In genomic region chr10:3494131-3494878, GRCh38 we compare ENCODE assay signal across 12 cellular contexts.
DNase-seq lines count a peak whose midpoint lies in the region; ATAC-seq and TF ChIP-seq lines count a peak whose summit lies in the region.
"Had no signal": no experiment of that assay in that cellular context is flagged by ENCODE, and none has a peak within 500 bp of the region (broad histone marks: within the 10 kb centered on the region; RNA-seq: fewer than 3 reads in every experiment).

No MANE protein-coding gene starts in this region.

- H3K9ac ChIP-seq in parathyroid adenoma = no peak overlapping the region

- H3K4me3 ChIP-seq in astrocyte of the spinal cord (ENCODE audit: low read depth, low read length) (no peak overlapping the region), left ventricle myocardium inferior (peak overlapping the region; percentile 52), parathyroid adenoma (ENCODE audit: low read depth, low read length) (no peak overlapping the region)
- H3K4me3 ChIP-seq: skin epidermis had no signal

- no peak overlapping the region for H3K4me2 ChIP-seq in parathyroid adenoma (ENCODE audit: low read length)

- intact Hi-C loops in left ventricle myocardium inferior (cut with micrococcal nuclease) = no loop called here

- peak overlapping the region; percentile 78 for H3K27ac ChIP-seq in left ventricle myocardium inferior (replicated peaks)
- peak overlapping the region; percentile 41 for H3K27ac ChIP-seq in parathyroid adenoma
- H3K27ac ChIP-seq in RWPE1 = no peak overlapping the region

- in situ Hi-C loops in astrocyte of the spinal cord (cut with HindIII; ENCODE audit: low sequenced_read_pairs) = no loop called here

- no peaks in the 10 kb centered on the region for H3K27me3 ChIP-seq in left ventricle myocardium inferior (ENCODE audit: low read depth)
- H3K27me3 ChIP-seq in parathyroid adenoma (ENCODE audit: control insufficient read depth, insufficient read depth, low read length) = no peaks in the 10 kb centered on the region

- no peaks in the 10 kb centered on the region for H3K79me2 ChIP-seq in parathyroid adenoma

- TF ChIP-seq CTCF in astrocyte of the spinal cord (IDR thresholded peaks at IDR 0.05; ENCODE audit: low read depth, low read length) (no peak), left ventricle myocardium inferior (IDR thresholded peaks at IDR 0.05; ENCODE audit: borderline replicate concordance) (no peak), parathyroid adenoma (IDR thresholded peaks at IDR 0.05) (no peak), RWPE1 (conservative IDR thresholded peaks at IDR 0.05; ENCODE audit: low read depth) (no peak)

- no peak for ATAC-seq in GM21576 (IDR thresholded peaks at IDR 0.05; ENCODE audit: unreplicated experiment)

- no peak overlapping the region for H2AFZ ChIP-seq in parathyroid adenoma

- CTCF ChIA-PET in RWPE1 (lab: Yijun Ruan, JAX) = no interaction called here

- H3K9me3 ChIP-seq in left ventricle myocardium inferior (replicated peaks) = no peaks in the 10 kb centered on the region
- H3K9me3 ChIP-seq in parathyroid adenoma (ENCODE audit: control insufficient read depth, low read length) = no peaks in the 10 kb centered on the region

- H3K36me3 ChIP-seq in left ventricle myocardium inferior (no peaks in the 10 kb centered on the region), parathyroid adenoma (ENCODE audit: control insufficient read depth, insufficient read depth, low read length) (no peaks in the 10 kb centered on the region)

- H3K4me1 ChIP-seq in left ventricle myocardium inferior = peaks cover 14% of the 10 kb centered on the region
- H3K4me1 ChIP-seq in parathyroid adenoma = no peaks in the 10 kb centered on the region

- DNase-seq in A172 (ENCODE audit: low spot score) = peak; percentile 79
- DNase-seq in astrocyte of the spinal cord (ENCODE audit: low read depth, low spot score) = peak; percentile 64
- DNase-seq in left ventricle myocardium inferior = no peak
- DNase-seq in NCI-H446 treated with DMSO at 0.1 percent for 48 hours (lab: John Stamatoyannopoulos, UW) = no peak
- DNase-seq in H4 (ENCODE audit: low spot score) = no peak
- DNase-seq in RWPE1 (ENCODE audit: low spot score) = no peak
- DNase-seq: activated effector memory CD4-positive, alpha-beta T cell treated with Interleukin-2 at 50 U/mL for 16 hours; Calu3; NCI-H2107 had no signal

- POLR2A ChIA-PET in RWPE1 (lab: Yijun Ruan, JAX; ENCODE audit: low non-redundant PET) = no interaction called here

Comparison
In these comparisons a context has a peak if more than half of its experiments do, and no peak if none do; other contexts are left out.
1. DNase-seq: peak in A172 (single experiment) and astrocyte of the spinal cord (single experiment); none in left ventricle myocardium inferior (single experiment), NCI-H446 treated with DMSO at 0.1 percent for 48 hours (single experiment), H4 (single experiment) and RWPE1 (single experiment).